In the genomic region with DNA sequence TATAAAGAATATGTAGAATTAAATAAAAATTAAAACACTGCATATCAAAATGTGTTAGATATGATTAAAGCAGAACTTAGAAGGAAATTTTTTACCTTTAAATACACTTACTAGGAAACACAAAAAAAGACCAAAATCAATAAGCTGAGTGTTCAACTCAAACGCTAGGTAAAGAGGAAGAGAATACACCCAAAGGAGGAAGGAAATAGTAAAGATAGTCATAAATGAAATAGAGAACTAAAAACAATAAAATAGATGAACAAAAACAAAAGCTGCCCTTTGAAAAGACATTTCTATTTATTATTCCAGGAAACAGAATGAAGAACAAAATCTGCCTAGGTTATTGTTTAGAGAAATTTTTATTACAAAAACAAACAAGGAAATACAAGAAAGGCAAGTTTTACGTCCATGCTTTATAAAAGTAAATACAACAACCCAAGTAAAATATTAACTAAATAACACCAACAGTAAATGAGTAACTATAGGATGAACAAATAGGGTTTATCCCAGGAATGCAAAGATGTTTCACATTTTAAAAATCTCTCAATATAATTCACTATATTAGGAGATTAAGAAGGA, we compare ENCODE assay signal across 2 cellular contexts.
TF ChIP-seq lines count a peak whose summit lies in the region.

No MANE protein-coding gene starts in this region.

TF ChIP-seq in GM12891, 5 proteins besides CTCF, POLR2A, EP300 and RAD21:
- peak; percentile 51; the same call in 1 of the 2 replicates for TF ChIP-seq SPI1 (IDR thresholded peaks at IDR 0.05; ENCODE audit: low read depth, low read length)
- TF ChIP-seq POU2F2 (IDR thresholded peaks at IDR 0.05; ENCODE audit: low read depth, low read length), result no peak

TF ChIP-seq in endothelial cell of umbilical vein, 7 proteins besides CTCF, POLR2A, EP300 and RAD21:
- TF ChIP-seq POLR2AphosphoS5 (IDR thresholded peaks at IDR 0.05; ENCODE audit: insufficient read depth, low read depth, low read length) (no peak), MYC (IDR thresholded peaks at IDR 0.05; ENCODE audit: low read depth, low read length) (no peak), JUN (IDR thresholded peaks at IDR 0.05; ENCODE audit: borderline replicate concordance, insufficient read depth, insufficient read length, low read depth) (no peak), EZH2 (IDR thresholded peaks at IDR 0.05; ENCODE audit: borderline replicate concordance, low read depth, low read length, severe bottlenecking) (no peak), FOS (IDR thresholded peaks at IDR 0.05; ENCODE audit: borderline replicate concordance, insufficient read depth, low read length) (no peak), GATA2 (IDR thresholded peaks at IDR 0.05; ENCODE audit: insufficient read depth, insufficient read length, low read depth, low read length) (no peak)
- TF ChIP-seq, protein P1, sequence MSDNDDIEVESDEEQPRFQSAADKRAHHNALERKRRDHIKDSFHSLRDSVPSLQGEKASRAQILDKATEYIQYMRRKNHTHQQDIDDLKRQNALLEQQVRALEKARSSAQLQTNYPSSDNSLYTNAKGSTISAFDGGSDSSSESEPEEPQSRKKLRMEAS (IDR thresholded peaks at IDR 0.05; ENCODE audit: insufficient read depth, insufficient read length), result no peak
